ENCODE assay signal across 28 cellular contexts in the genomic region with DNA sequence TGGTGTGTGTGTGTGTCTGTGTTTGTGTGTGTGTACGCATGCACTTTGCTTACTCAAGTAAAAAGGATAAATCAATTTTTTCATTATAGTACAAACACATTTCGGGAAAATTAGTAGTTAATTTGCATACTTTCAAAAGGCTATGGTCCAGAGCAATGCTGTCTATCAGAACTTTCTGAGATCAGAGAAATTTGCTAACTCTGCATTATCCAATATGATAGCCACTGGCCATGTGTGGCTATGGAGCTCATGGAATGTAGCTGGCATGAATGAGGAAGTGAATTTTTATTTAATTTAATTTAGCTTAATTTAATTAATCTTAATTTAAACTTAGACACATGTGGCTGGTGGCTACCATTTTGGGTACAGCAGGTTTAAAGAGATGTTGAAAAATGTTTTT.
"Had no signal": no experiment of that assay in that cellular context is flagged by ENCODE, and none has a peak within 500 bp of the region (broad histone marks: within the 10 kb centered on the region; RNA-seq: fewer than 3 reads in every experiment).

No MANE protein-coding gene starts in this region.

- H3K27ac Mint-ChIP-seq: stimulated activated effector memory CD8-positive, alpha-beta T cell treated with anti-CD3 and anti-CD28 coated beads, Interleukin-12 subunit alpha, Interleukin-12 subunit beta, amount 100 ng/mL, for 72 hours; stimulated activated memory B cell treated with anti-CD40 and anti-IgM and Interleukin-4, amounts not matched to agents 10 μg/mL and 1 μg/mL and 100 μg/mL, for 72 hours; stimulated activated naive B cell treated with anti-CD40 and anti-IgM and Interleukin-4, amounts not matched to agents 10 μg/mL and 1 μg/mL and 100 μg/mL, for 72 hours; stimulated activated naive CD8-positive, alpha-beta T cell treated with anti-CD3 and anti-CD28 coated beads, Interleukin-15, Interleukin-2, amounts not matched to agents 100 ng/mL and 50 ng/mL, for 24 hours; type B pancreatic cell had no signal

- DNase-seq: stimulated activated CD4-positive, alpha-beta T cell treated with anti-CD3 and anti-CD28 coated beads, Interleukin-2, amount 100 ng/mL, for 48 hours; stimulated activated CD4-positive, alpha-beta T cell treated with anti-CD3 and anti-CD28 coated beads, Interleukin-4, amount 100 ng/mL, for 1 hour; stimulated activated CD4-positive, alpha-beta T cell treated with anti-CD3 and anti-CD28 coated beads, Interleukin-4, amount 100 ng/mL, for 24 hours; stimulated activated CD4-positive, alpha-beta T cell treated with anti-CD3 and anti-CD28 coated beads, Interleukin-4, amount 100 ng/mL, for 4 hours; stimulated activated CD8-positive, alpha-beta memory T cell treated with anti-CD3 and anti-CD28 coated beads, Interleukin-4, amount 100 ng/mL, for 48 hours; stimulated activated naive B cell treated with anti-CD40 and anti-IgM and Interleukin-4, amounts not matched to agents 10 μg/mL and 1 μg/mL and 100 μg/mL, for 72 hours; stimulated activated naive CD4-positive, alpha-beta T cell; stimulated activated naive CD4-positive, alpha-beta T cell treated with Interleukin-2 at 50 U/mL for 16 hours; stimulated activated naive CD8-positive, alpha-beta T cell treated with anti-CD3 and anti-CD28 coated beads, Interleukin-15, Interleukin-2, amounts not matched to agents 100 U/mL and 50 U/mL, for 24 hours; stomach; substantia nigra; testis; thyroid gland; tibial artery; transverse colon; trophoblast cell; upper lobe of left lung; upper lobe of right lung; uterus had no signal

- H3K4me1 Mint-ChIP-seq: stimulated activated effector memory CD8-positive, alpha-beta T cell treated with anti-CD3 and anti-CD28 coated beads, Interleukin-12 subunit alpha, Interleukin-12 subunit beta, amount 100 ng/mL, for 72 hours; stimulated activated naive B cell treated with anti-CD40 and anti-IgM and Interleukin-4, amounts not matched to agents 10 μg/mL and 1 μg/mL and 100 μg/mL, for 72 hours had no signal

- H3K9me3 Mint-ChIP-seq: stimulated activated naive B cell treated with anti-CD40 and anti-IgM and Interleukin-4, amounts not matched to agents 10 μg/mL and 1 μg/mL and 100 μg/mL, for 72 hours; type B pancreatic cell had no signal

- FAIRE-seq: urothelium cell line had no signal

- H3K4me1 ChIP-seq: stomach, suprapubic skin, testis, thyroid gland, tibial artery, tibial nerve, transverse colon, upper lobe of left lung, upper lobe of right lung, uterus, vagina had no signal

- H3K4me3 Mint-ChIP-seq: stimulated activated effector memory CD8-positive, alpha-beta T cell treated with anti-CD3 and anti-CD28 coated beads, Interleukin-12 subunit alpha, Interleukin-12 subunit beta, amount 100 ng/mL, for 72 hours; stimulated activated memory B cell treated with anti-CD40 and anti-IgM and Interleukin-4, amounts not matched to agents 10 μg/mL and 1 μg/mL and 100 μg/mL, for 72 hours; stimulated activated naive B cell treated with anti-CD40 and anti-IgM and Interleukin-4, amounts not matched to agents 10 μg/mL and 1 μg/mL and 100 μg/mL, for 72 hours; stimulated activated naive CD8-positive, alpha-beta T cell treated with anti-CD3 and anti-CD28 coated beads, Interleukin-15, Interleukin-2, amounts not matched to agents 100 ng/mL and 50 ng/mL, for 24 hours; type B pancreatic cell had no signal

- H3K9me3 ChIP-seq: stomach, suprapubic skin, testis, thoracic aorta, thyroid gland, tibial artery, tibial nerve, transverse colon, upper lobe of left lung, upper lobe of right lung, uterus, vagina had no signal

- H3K36me3 ChIP-seq: stomach, suprapubic skin, thoracic aorta, thyroid gland, tibial artery, tibial nerve, transverse colon, upper lobe of left lung, upper lobe of right lung, uterus, vagina had no signal

- ATAC-seq: stimulated activated effector memory CD8-positive, alpha-beta T cell treated with anti-CD3 and anti-CD28 coated beads, Interleukin-12 subunit alpha, Interleukin-12 subunit beta, amount 100 ng/mL, for 72 hours; stimulated activated memory B cell treated with anti-CD40 and anti-IgM and Interleukin-4, amounts not matched to agents 10 μg/mL and 1 μg/mL and 100 μg/mL, for 72 hours; stimulated activated naive B cell treated with anti-CD40 and anti-IgM and Interleukin-4, amounts not matched to agents 10 μg/mL and 1 μg/mL and 100 μg/mL, for 72 hours; stimulated activated naive CD8-positive, alpha-beta T cell treated with anti-CD3 and anti-CD28 coated beads, Interleukin-15, Interleukin-2, amounts not matched to agents 100 U/mL and 50 U/mL, for 24 hours; upper lobe of right lung had no signal

- H3K27me3 Mint-ChIP-seq: stimulated activated memory B cell treated with anti-CD40 and anti-IgM and Interleukin-4, amounts not matched to agents 10 μg/mL and 1 μg/mL and 100 μg/mL, for 72 hours; stimulated activated naive B cell treated with anti-CD40 and anti-IgM and Interleukin-4, amounts not matched to agents 10 μg/mL and 1 μg/mL and 100 μg/mL, for 72 hours; stimulated activated naive CD8-positive, alpha-beta T cell treated with anti-CD3 and anti-CD28 coated beads, Interleukin-15, Interleukin-2, amounts not matched to agents 100 ng/mL and 50 ng/mL, for 24 hours; type B pancreatic cell had no signal

- H3K4me3 ChIP-seq: stomach, suprapubic skin, testis, thoracic aorta, thyroid gland, tibial artery, tibial nerve, transverse colon, upper lobe of left lung, upper lobe of right lung, uterus, vagina had no signal

- H3K27me3 ChIP-seq: stomach, suprapubic skin, testis, thyroid gland, tibial artery, tibial nerve, transverse colon, upper lobe of left lung, upper lobe of right lung, uterus, vagina had no signal

- H3K27ac ChIP-seq: stomach, suprapubic skin, testis, thoracic aorta, thyroid gland, tibial artery, tibial nerve, transverse colon, upper lobe of left lung, upper lobe of right lung, uterus, vagina had no signal
